In genomic region chr16:69424053-69424934, GRCh38 we compare ENCODE assay signal across 8 cellular contexts. TPM values are rescaled to one million over a fixed set of nuclear protein-coding genes. Genes with fewer than 3 reads are reported as not detected.
DNase-seq lines count a peak whose midpoint lies in the region; ATAC-seq, FAIRE-seq and TF ChIP-seq lines count a peak whose summit lies in the region.

CYB5B (plus strand) TSS chr16:69424619; CDS start chr16:69424684, 65 bp downstream.

- intact Hi-C loops in endothelial cell of umbilical vein (cut with micrococcal nuclease), result loop anchor here (1.0 to 2.0 kb wide), 3 partner anchors 14 to 26 kb away; no protein-coding TSS in a partner anchor

- H3K4me1 ChIP-seq in OCI-LY3 (ENCODE audit: low read length), result peaks cover 12% of the 10 kb centered on the region
- peaks cover 10% of the 10 kb centered on the region for H3K4me1 ChIP-seq in endothelial cell of umbilical vein (ENCODE audit: control insufficient read depth, extremely low read depth, insufficient read depth, low read length)

- H3K27me3 ChIP-seq in OCI-LY3 (ENCODE audit: low read depth, low read length) (no peaks in the 10 kb centered on the region), endothelial cell of umbilical vein (ENCODE audit: control insufficient read depth in 2 of 2, insufficient read depth in 2 of 2, low read length in 2 of 2) (no peaks in the 10 kb centered on the region)

- H4K20me1 ChIP-seq in OCI-LY3 (ENCODE audit: insufficient read depth, low read length), result peaks cover under 1% of the 10 kb centered on the region; the same call in 1 of the 2 replicates
- H4K20me1 ChIP-seq in endothelial cell of umbilical vein (replicated peaks; ENCODE audit: control insufficient read depth, extremely low read depth, insufficient read depth, low read length), result no peaks in the 10 kb centered on the region

- CTCF ChIA-PET in endothelial cell of umbilical vein (lab: Charles Lee), result interaction anchor here (0.5 to 2.1 kb wide), 8 partner anchors 9 to 330 kb away, joined by 3 to 17 read pairs (median 4); partner anchors contain the start of gene NOB1

- H2AFZ ChIP-seq in OCI-LY3 (ENCODE audit: low read depth, low read length) (peak within 1 kb of the TSS; percentile 90), endothelial cell of umbilical vein (ENCODE audit: low read depth, low read length) (peak within 1 kb of the TSS; percentile 77)

- TF ChIP-seq CTCF in OCI-LY3 (IDR thresholded peaks at IDR 0.05; ENCODE audit: low read depth, low read length), result no peak
- no peak for TF ChIP-seq CTCF in endothelial cell of umbilical vein (IDR thresholded peaks at IDR 0.05; ENCODE audit: extremely low read depth in 1 of 2, insufficient read depth in 1 of 2, low read depth in 1 of 2, low read length in 2 of 2)

- H3K9ac ChIP-seq in OCI-LY3 (ENCODE audit: low read length), result peak within 1 kb of the TSS; percentile 91
- H3K9ac ChIP-seq in endothelial cell of umbilical vein (replicated peaks; ENCODE audit: extremely low read depth, insufficient read depth, low read length), result peak within 1 kb of the TSS; percentile 66

- ATAC-seq in GM21515 (IDR thresholded peaks at IDR 0.05; ENCODE audit: unreplicated experiment), result peak; percentile 89

- dilution Hi-C loops in endothelial cell of umbilical vein (cut with MboI; ENCODE audit: extremely low pct_ligation_motif_present, low sequenced_read_pairs), result no loop called here

- FAIRE-seq in endothelial cell of umbilical vein (lab: Jason Lieb, UNC), result peak; percentile 99

- H3K9me3 ChIP-seq in OCI-LY3 (ENCODE audit: insufficient read depth, low read length) (no peaks in the 10 kb centered on the region), endothelial cell of umbilical vein (replicated peaks; ENCODE audit: control insufficient read depth, insufficient read depth, low read length) (no peaks in the 10 kb centered on the region)

- H3K4me3 ChIP-seq in OCI-LY3 (ENCODE audit: low read length) (peak within 1 kb of the TSS; percentile 85), endothelial cell of umbilical vein (replicated peaks in 1 of 3; ENCODE audit: insufficient read depth in 1 of 3, low read depth in 1 of 3, low read length in 3 of 3) (peak within 1 kb of the TSS; percentile 65 to 100 (median 96))

- POLR2A ChIA-PET in endothelial cell of umbilical vein (lab: Charles Lee), result no interaction called here

- H3K9me1 ChIP-seq in endothelial cell of umbilical vein (replicated peaks; ENCODE audit: control insufficient read depth, extremely low read depth, insufficient read depth, low read length), result no peaks in the 10 kb centered on the region

- BruUV-seq in endothelial cell of umbilical vein (replicated peaks; lab: Mats Ljungman, UMichigan), result TSS peak; percentile 74

- DNase-seq in D341Med (ENCODE audit: low spot score) (peak; percentile 92), HuH-7 (ENCODE audit: low spot score) (peak; percentile 93), endothelial cell of umbilical vein (ENCODE audit: low read depth, low spot score) (peak; percentile 99), midbrain (lab: John Stamatoyannopoulos, UW) (peak; percentile 94)
- DNase-seq in activated CD8-positive, alpha-beta memory T cell treated with anti-CD3 and anti-CD28 coated beads, Interleukin-2, amount 50 U/mL, for 48 hours, result peak; percentile 93
- DNase-seq in stimulated activated CD8-positive, alpha-beta memory T cell treated with anti-CD3 and anti-CD28 coated beads, Interleukin-2, amount 100 ng/mL, for 1 hour (ENCODE audit: low read depth in 2 of 2), result peak; percentile 87 to 90

- H3K27ac ChIP-seq in OCI-LY3 (ENCODE audit: low read length) (peak within 1 kb of the TSS; percentile 75), endothelial cell of umbilical vein (ENCODE audit: insufficient read depth, low read depth, low read length) (peak within 1 kb of the TSS; percentile 44)

- peaks cover 48% of the 10 kb centered on the region for H3K79me2 ChIP-seq in OCI-LY3 (ENCODE audit: low read length)
- peaks cover 45% of the 10 kb centered on the region for H3K79me2 ChIP-seq in endothelial cell of umbilical vein (ENCODE audit: control insufficient read depth, insufficient read depth, low read length)

- H3K36me3 ChIP-seq in OCI-LY3 (replicated peaks; ENCODE audit: low read depth, low read length) (peaks cover 23% of the 10 kb centered on the region), endothelial cell of umbilical vein (ENCODE audit: control insufficient read depth in 2 of 2, extremely low read depth in 1 of 2, insufficient read depth in 2 of 2, low read length in 2 of 2) (peaks cover 6% of the 10 kb centered on the region in 2 experiments)

- H3K4me2 ChIP-seq in OCI-LY3 (ENCODE audit: low read length) (peak within 1 kb of the TSS; percentile 94), endothelial cell of umbilical vein (ENCODE audit: insufficient read depth, low read length) (peak within 1 kb of the TSS; percentile 94)

- TF ChIP-seq POLR2A in endothelial cell of umbilical vein (IDR thresholded peaks at IDR 0.05; ENCODE audit: low read depth, low read length), result peak; percentile 90

TF ChIP-seq in endothelial cell of umbilical vein, 7 proteins besides CTCF, POLR2A, EP300 and RAD21:
- TF ChIP-seq MAX (IDR thresholded peaks at IDR 0.05; ENCODE audit: insufficient read depth, insufficient read length), result peak; percentile 35
- no peak for TF ChIP-seq MYC (IDR thresholded peaks at IDR 0.05; ENCODE audit: low read depth, low read length)
- no peak for TF ChIP-seq JUN (IDR thresholded peaks at IDR 0.05; ENCODE audit: borderline replicate concordance, insufficient read depth, insufficient read length, low read depth)
- no peak for TF ChIP-seq EZH2 (IDR thresholded peaks at IDR 0.05; ENCODE audit: borderline replicate concordance, low read depth, low read length, severe bottlenecking)
- TF ChIP-seq POLR2AphosphoS5 (IDR thresholded peaks at IDR 0.05; ENCODE audit: insufficient read depth, low read depth, low read length), result peak; percentile 96
- TF ChIP-seq FOS (IDR thresholded peaks at IDR 0.05; ENCODE audit: borderline replicate concordance, insufficient read depth, low read length), result no peak
- no peak for TF ChIP-seq GATA2 (IDR thresholded peaks at IDR 0.05; ENCODE audit: insufficient read depth, insufficient read length, low read depth, low read length)

RNA-seq across cellular contexts. Expression of gene CYB5B, which starts in this region (rescaled TPM):
- total RNA-seq in endothelial cell of umbilical vein, result 169 and 176 TPM in 2 replicates
- polyA plus RNA-seq in endothelial cell of umbilical vein, result 173 and 175 TPM in 2 replicates
- 160 and 192 TPM in 2 replicates for polyA plus RNA-seq in endothelial cell of umbilical vein (2011; cell fraction: cytosol; rRNA removed)
- polyA plus RNA-seq in endothelial cell of umbilical vein (2011; cell fraction: nucleus; rRNA removed), result 92.2 and 94.9 TPM in 2 replicates
- polyA plus RNA-seq in endothelial cell of umbilical vein (2012), result 106 and 126 TPM in 2 replicates
- polyA minus RNA-seq in endothelial cell of umbilical vein, result 230 and 239 TPM in 2 replicates
- polyA minus RNA-seq in endothelial cell of umbilical vein (2011; cell fraction: cytosol; rRNA and poly(A)+ RNA removed), result 45.1 TPM
- 57.8 and 76.4 TPM in 2 replicates for polyA minus RNA-seq in endothelial cell of umbilical vein (2011; cell fraction: nucleus; rRNA and poly(A)+ RNA removed)

Comparison
In these comparisons a context has a peak if more than half of its experiments do, and no peak if none do; other contexts are left out.
1. Peak in every context shown above with its lines: DNase-seq, ATAC-seq, H3K4me3 ChIP-seq and H3K27ac ChIP-seq.